In genomic region chr14:51463461-51463860, GRCh38 we compare ENCODE assay signal across 26 cellular contexts.
"Had no signal": no experiment of that assay in that cellular context is flagged by ENCODE, and none has a peak within 500 bp of the region (broad histone marks: within the 10 kb centered on the region; RNA-seq: fewer than 3 reads in every experiment).

No MANE protein-coding gene starts in this region.

- H3K36me3 ChIP-seq: left lung, lower lobe of right lung, pancreas, prostate gland, suprapubic skin, thoracic aorta, tibial nerve, uterus had no signal

- DNase-seq: immature natural killer cell; kidney; left colon; left lung; lower lobe of right lung; mammary epithelial cell; mesenchymal stem cell; naive thymus-derived CD8-positive, alpha-beta T cell; nucleus accumbens; pancreas; posterior cingulate gyrus; retina; right cardiac atrium; stimulated activated CD4-positive, alpha-beta T cell treated with anti-CD3 and anti-CD28 coated beads, Interleukin-12 subunit alpha, Interleukin-12 subunit beta, amount 100 ng/mL, for 4 hours; stimulated activated CD4-positive, alpha-beta T cell treated with anti-CD3 and anti-CD28 coated beads, Interleukin-15, amount 100 ng/mL, for 24 hours; stimulated activated CD4-positive, alpha-beta T cell treated with anti-CD3 and anti-CD28 coated beads, Interleukin-2, amount 100 ng/mL, for 24 hours; stimulated activated CD4-positive, alpha-beta T cell treated with anti-CD3 and anti-CD28 coated beads, Interleukin-4, amount 100 ng/mL, for 24 hours; stimulated activated naive CD4-positive, alpha-beta T cell; uterus had no signal

- H3K9me3 ChIP-seq: left lung, lower lobe of right lung, pancreas, prostate gland, suprapubic skin, thoracic aorta, tibial nerve, uterus had no signal

- ATAC-seq: left colon; left lung; lower lobe of right lung; naive thymus-derived CD8-positive, alpha-beta T cell; pancreas; right cardiac atrium; sciatic nerve; stimulated activated effector memory CD8-positive, alpha-beta T cell treated with anti-CD3 and anti-CD28 coated beads, Interleukin-12 subunit alpha, Interleukin-12 subunit beta, amount 100 ng/mL, for 72 hours had no signal

- H3K27me3 ChIP-seq: left lung, pancreas, suprapubic skin, tibial nerve, uterus had no signal

- H3K4me3 ChIP-seq: left lung, lower lobe of right lung, pancreas, prostate gland, skin epidermis, suprapubic skin, thoracic aorta, tibial nerve, uterus had no signal

- H3K27ac ChIP-seq: left lung, lower lobe of right lung, pancreas, prostate gland, suprapubic skin, thoracic aorta, tibial nerve, uterus had no signal

- H3K4me1 ChIP-seq: left lung, lower lobe of right lung, prostate gland, suprapubic skin, tibial nerve, uterus had no signal
